In genomic region chr7:9349625-9350024, GRCh38 we compare ENCODE assay signal across 8 cellular contexts.
"Had no signal": no experiment of that assay in that cellular context is flagged by ENCODE, and none has a peak within 500 bp of the region (broad histone marks: within the 10 kb centered on the region; RNA-seq: fewer than 3 reads in every experiment).

No MANE protein-coding gene starts in this region.

- H3K4me3 ChIP-seq: GM23248, HAP-1 had no signal

- H3K9me3 ChIP-seq: HAP-1 had no signal

- H3K27ac Mint-ChIP-seq: HFFc6, IgD-negative memory B cell had no signal

- H3K36me3 ChIP-seq: HAP-1 had no signal

- ATAC-seq: HCT116, HepG2 had no signal

- H3K4me1 Mint-ChIP-seq: IgD-negative memory B cell had no signal

- H3K9ac ChIP-seq: GM23248 had no signal

- H3K27ac ChIP-seq: GM23248 had no signal

- H3K4me3 Mint-ChIP-seq: HFFc6, IgD-negative memory B cell had no signal

- H3K36me3 Mint-ChIP-seq: IgD-negative memory B cell had no signal

- H2AFZ ChIP-seq: GM23248 had no signal

- H3K4me1 ChIP-seq: HAP-1 had no signal

- DNase-seq: GM23248, H7, HFFc6, KBM-7 had no signal
